In the genomic region with DNA sequence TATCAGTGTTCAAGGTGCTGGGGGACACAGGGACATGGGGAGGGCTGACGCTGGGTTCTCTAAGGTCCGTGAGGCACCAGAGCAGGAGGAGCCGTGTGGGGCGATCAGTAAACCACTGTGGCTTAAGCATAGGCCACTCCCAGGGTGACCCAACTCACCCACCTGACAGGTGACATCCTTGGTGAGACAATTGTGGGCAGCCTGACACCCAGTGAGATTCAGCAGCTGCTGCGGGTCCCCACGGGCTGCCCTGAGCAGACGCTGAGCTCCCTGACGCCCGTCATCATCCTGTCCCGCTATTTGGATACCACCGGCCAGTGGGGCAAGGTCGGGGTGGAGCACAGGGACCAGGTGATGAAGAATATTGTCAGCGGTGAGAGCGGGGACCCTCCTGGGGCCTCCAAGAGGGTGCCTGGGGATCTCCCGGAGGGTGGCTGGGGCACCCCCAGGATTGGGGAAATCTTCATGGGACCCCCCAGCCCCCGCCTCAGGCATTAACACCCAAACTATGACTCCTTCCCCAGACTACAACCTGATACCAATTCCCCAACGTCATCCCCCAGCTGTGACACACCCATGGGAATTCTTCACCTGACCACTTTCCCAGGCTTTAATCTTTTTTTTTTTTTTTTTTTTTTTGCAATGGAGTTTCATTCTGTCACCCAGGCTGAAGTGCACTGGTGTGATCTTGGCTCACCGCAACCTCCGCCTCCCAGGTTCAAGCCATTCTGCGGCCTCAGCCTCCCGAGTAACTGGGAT, we compare ENCODE assay signal across 16 cellular contexts. TPM values are rescaled to one million over a fixed set of nuclear protein-coding genes. Genes with fewer than 3 reads are reported as not detected.
DNase-seq lines count a peak whose midpoint lies in the region; ATAC-seq, FAIRE-seq and TF ChIP-seq lines count a peak whose summit lies in the region.
"Had no signal": no experiment of that assay in that cellular context is flagged by ENCODE, and none has a peak within 500 bp of the region (broad histone marks: within the 10 kb centered on the region; RNA-seq: fewer than 3 reads in every experiment).

No MANE protein-coding gene starts in this region.

- H3K4me3 Mint-ChIP-seq in MCF 10A (ENCODE audit: unreplicated experiment) = no peak overlapping the region
- H3K4me3 Mint-ChIP-seq: H9 had no signal

- H2AFZ ChIP-seq in mammary epithelial cell (ENCODE audit: low read depth, low read length) = no peak overlapping the region

- peak; percentile 32 for DNase-seq in mammary epithelial cell
- no peak for DNase-seq in MCF 10A (ENCODE audit: unreplicated experiment)
- DNase-seq in body of pancreas = peak; percentile 64 to 72 (median 68)
- DNase-seq in pancreas = peak in 4 of 6 donors; percentile 37 to 68 (median 64)
- no peak for DNase-seq in NAMALWA (ENCODE audit: low spot score)
- DNase-seq in RCC 7860 (ENCODE audit: low spot score) = no peak
- DNase-seq in GDM1 (lab: John Stamatoyannopoulos, UW) = no peak
- DNase-seq: AML-193, DMS53, GOT3, H9 had no signal

- no peak overlapping the region for H3K4me2 ChIP-seq in mammary epithelial cell (ENCODE audit: insufficient read depth, low read depth, low read length)
- H3K4me2 ChIP-seq: BLaER1 had no signal

- H3K27me3 Mint-ChIP-seq in MCF 10A (ENCODE audit: insufficient read depth, unreplicated experiment) = peaks cover 45% of the 10 kb centered on the region

- FAIRE-seq in pancreas (lab: Jason Lieb, UNC) (no peak), RCC 7860 (lab: Jason Lieb, UNC) (no peak)
- FAIRE-seq: GM12891 had no signal

- H3K36me3 ChIP-seq in mammary epithelial cell (ENCODE audit: insufficient read depth, low read length) (no peaks in the 10 kb centered on the region), body of pancreas (replicated peaks in 1 of 2; ENCODE audit: insufficient read depth in 1 of 2, low read depth in 2 of 2) (no peaks in the 10 kb centered on the region), pancreas (no peaks in the 10 kb centered on the region)
- H3K36me3 ChIP-seq: BLaER1 had no signal

- no peaks in the 10 kb centered on the region for H3K27me3 ChIP-seq in mammary epithelial cell (ENCODE audit: insufficient read depth, low read length)
- H3K27me3 ChIP-seq in body of pancreas = no peaks in the 10 kb centered on the region
- no peaks in the 10 kb centered on the region for H3K27me3 ChIP-seq in pancreas
- H3K27me3 ChIP-seq: BLaER1 had no signal

- POLR2A ChIA-PET in MCF 10A (lab: Yijun Ruan, JAX) = interaction anchor here (0.6 kb wide), 1 partner anchor 44 kb away, joined by 3 read pairs; no protein-coding TSS in a partner anchor

- dilution Hi-C loops in mammary epithelial cell (cut with HindIII; ENCODE audit: low sequenced_read_pairs) = no loop called here

- intact Hi-C loops in mammary epithelial cell (cut with micrococcal nuclease) (no loop called here), MCF 10A (cut with micrococcal nuclease) (no loop called here), body of pancreas (cut with DNase I) (no loop called here), pancreas (cut with DNase I) (no loop called here)

- no peaks in the 10 kb centered on the region for H4K20me1 ChIP-seq in mammary epithelial cell (ENCODE audit: insufficient read depth, low read length)
- H4K20me1 ChIP-seq: BLaER1 had no signal

- no peaks in the 10 kb centered on the region for H3K9me3 Mint-ChIP-seq in MCF 10A (ENCODE audit: unreplicated experiment)
- H3K9me3 Mint-ChIP-seq: IgD-negative memory B cell had no signal

- no peaks in the 10 kb centered on the region for H3K4me1 Mint-ChIP-seq in MCF 10A (ENCODE audit: insufficient read depth, unreplicated experiment)

- H3K9me3 ChIP-seq in mammary epithelial cell (replicated peaks; ENCODE audit: insufficient read depth, low read length) (no peaks in the 10 kb centered on the region), body of pancreas (no peaks in the 10 kb centered on the region), pancreas (no peaks in the 10 kb centered on the region)
- H3K9me3 ChIP-seq: BLaER1 had no signal

- no peak for TF ChIP-seq CTCF in mammary epithelial cell (conservative IDR thresholded peaks at IDR 0.05 in 1 of 2, IDR thresholded peaks at IDR 0.05 in 1 of 2; ENCODE audit: extremely low read depth in 1 of 2, insufficient read depth in 1 of 2, low read depth in 1 of 2, low read length in 2 of 2)
- no peak for TF ChIP-seq CTCF in MCF 10A (IDR thresholded peaks at IDR 0.05; ENCODE audit: unreplicated experiment)
- TF ChIP-seq CTCF in body of pancreas (IDR thresholded peaks at IDR 0.05) = no peak
- no peak for TF ChIP-seq CTCF in pancreas (IDR thresholded peaks at IDR 0.05)

- no peaks in the 10 kb centered on the region for H3K36me3 Mint-ChIP-seq in MCF 10A (ENCODE audit: insufficient read depth, unreplicated experiment)
- H3K36me3 Mint-ChIP-seq: IgD-negative memory B cell had no signal

- TF ChIP-seq POLR2A in body of pancreas (IDR thresholded peaks at IDR 0.05) = no peak

- 66% methylated on average over 19 of the region's 21 CpGs for WGBS in mammary epithelial cell (ENCODE audit: low coverage, missing lambda C conversion rate)
- WGBS in body of pancreas, 2 donors = 32 to 43% methylated on average over 10 to 21 of the region's 21 CpGs
- 35 to 38% methylated on average over 21 of the region's 21 CpGs for WGBS in pancreas, 2 donors

- H3K4me3 ChIP-seq in mammary epithelial cell (replicated peaks in 1 of 3; ENCODE audit: insufficient read depth in 1 of 3, low read depth in 2 of 3, low read length in 3 of 3) (no peak overlapping the region), body of pancreas (no peak overlapping the region), pancreas (no peak overlapping the region)
- H3K4me3 ChIP-seq: BLaER1 had no signal

- H3K27ac ChIP-seq in mammary epithelial cell (ENCODE audit: insufficient read depth, low read depth, low read length) (no peak overlapping the region), body of pancreas (peak overlapping the region in 3 of 4 donors; percentile 53 to 78 (median 77)), pancreas (peak overlapping the region in 3 of 4 donors; percentile 58 to 76 (median 68))
- H3K27ac ChIP-seq: 22Rv1, BLaER1 had no signal

- in situ Hi-C loops in mammary epithelial cell (cut with MboI; ENCODE audit: low sequenced_read_pairs in 2 of 2) = no loop called here

- no peaks in the 10 kb centered on the region for H3K4me1 ChIP-seq in mammary epithelial cell (ENCODE audit: insufficient read depth, low read length)
- peaks cover 16% of the 10 kb centered on the region for H3K4me1 ChIP-seq in body of pancreas
- no peaks in the 10 kb centered on the region for H3K4me1 ChIP-seq in pancreas

- ATAC-seq in body of pancreas (peak; percentile 90), pancreas (peak; percentile 83 to 92 (median 88))

- no TSS peak for BruUV-seq in mammary epithelial cell (replicated peaks; lab: Mats Ljungman, UMichigan)
- no TSS peak for BruUV-seq in MCF 10A (replicated peaks; lab: Mats Ljungman, UMichigan)

- no peaks in the 10 kb centered on the region for H3K79me2 ChIP-seq in mammary epithelial cell (ENCODE audit: insufficient read depth, low read length)

- CTCF ChIA-PET in mammary epithelial cell (lab: Charles Lee; ENCODE audit: low non-redundant PET) (no interaction called here), MCF 10A (lab: Yijun Ruan, JAX) (interaction anchor here (0.6 kb wide), 1 partner anchor 22 kb away, joined by 3 read pairs; no protein-coding TSS in a partner anchor)

- no peak overlapping the region for H3K27ac Mint-ChIP-seq in MCF 10A (ENCODE audit: low read depth, unreplicated experiment)
- H3K27ac Mint-ChIP-seq: H9, IgD-negative memory B cell had no signal

- H3K9ac ChIP-seq in mammary epithelial cell (ENCODE audit: insufficient read depth, low read length) = no peak overlapping the region
- H3K9ac ChIP-seq: BLaER1 had no signal

RNA-seq across cellular contexts. Expression of a gene that starts 33.3 kb away (rescaled TPM):
- 10 to 100 TPM; 14.3 to 22.4 TPM for total RNA-seq in mammary epithelial cell
- 17.5 TPM for polyA plus RNA-seq in mammary epithelial cell
- 9.3 TPM for polyA minus RNA-seq in mammary epithelial cell
- 11.9 and 17.6 TPM in 2 replicates for total RNA-seq in MCF 10A (2022)
- total RNA-seq in body of pancreas = 10 to 100 TPM; 19.1 to 21.0 TPM
- total RNA-seq in pancreas = 10 to 100 TPM in 5 of 6 donors, 1 to 10 TPM in 1; 7.9 to 19.9 (median 14.5) TPM
- 10 to 100 TPM; 39.6 to 41.0 TPM for polyA plus RNA-seq in pancreas

RNA-seq across cellular contexts. Expression of a gene that starts 39.5 kb away (rescaled TPM):
- total RNA-seq in mammary epithelial cell (not detected), MCF 10A (2022) (not detected in 2 replicates), body of pancreas (not detected), pancreas (not detected)
- polyA plus RNA-seq in mammary epithelial cell (not detected), pancreas (not detected)
- not detected for polyA minus RNA-seq in mammary epithelial cell
- total RNA-seq: H9, HT1080 had no signal
- polyA plus RNA-seq: IgD-negative memory B cell had no signal

RNA-seq across cellular contexts. Expression of a gene that starts 42.5 kb away (rescaled TPM):
- total RNA-seq in mammary epithelial cell = 1 to 10 TPM in 1 of 2 donors, under 1 TPM in 1; 0.33 to 4.5 TPM
- 1.2 TPM for polyA plus RNA-seq in mammary epithelial cell
- 1.4 TPM for polyA minus RNA-seq in mammary epithelial cell
- 0.98 and 1.5 TPM in 2 replicates for total RNA-seq in MCF 10A (2022)
- total RNA-seq in body of pancreas = 1 to 10 TPM; 3.4 to 9.6 TPM
- 1 to 10 TPM; 1.0 to 4.0 (median 2.0) TPM for total RNA-seq in pancreas
- polyA plus RNA-seq in pancreas = 1 to 10 TPM; 6.4 to 8.7 TPM
- total RNA-seq: HT1080 had no signal
- polyA plus RNA-seq: IgD-negative memory B cell had no signal

RNA-seq across cellular contexts. Expression of a gene that starts 49.7 kb away (rescaled TPM):
- not detected for total RNA-seq in mammary epithelial cell
- polyA plus RNA-seq in mammary epithelial cell = 0.26 TPM
- polyA minus RNA-seq in mammary epithelial cell = not detected
- total RNA-seq in MCF 10A (2022) = 0.44 TPM in 1 of 2 replicates, not detected in the other
- total RNA-seq in body of pancreas = not detected
- total RNA-seq in pancreas = 1 to 10 TPM in 1 of 6 donors, under 1 TPM in 5; 0.12 to 1.1 (median 0.74) TPM
- 1 to 10 TPM; 1.2 to 1.7 TPM for polyA plus RNA-seq in pancreas

RNA-seq across cellular contexts. Expression of a gene that starts 53.4 kb away (rescaled TPM):
- total RNA-seq in mammary epithelial cell (10 to 100 TPM; 26.8 to 72.6 TPM), MCF 10A (2022) (95.0 and 123 TPM in 2 replicates), body of pancreas (10 to 100 TPM; 11.5 to 14.0 TPM), pancreas (10 to 100 TPM in 5 of 6 donors, 1 to 10 TPM in 1; 9.3 to 32.0 (median 15.8) TPM)
- polyA plus RNA-seq in mammary epithelial cell (40.6 TPM), pancreas (10 to 100 TPM; 55.9 to 67.9 TPM)
- polyA minus RNA-seq in mammary epithelial cell = 97.0 TPM

Comparison
In these comparisons a context has a peak if more than half of its experiments do, and no peak if none do; other contexts are left out.
1. DNase-seq: peak in mammary epithelial cell (single experiment), body of pancreas (4 of 4) and pancreas (4 of 6); none in MCF 10A (single experiment), NAMALWA (single experiment), RCC 7860 (single experiment) and GDM1 (single experiment).